8 cellular contexts compared by ENCODE assay signal in genomic region chr15:50880651-50881114, GRCh38. TPM values are rescaled to one million over a fixed set of nuclear protein-coding genes. Genes with fewer than 3 reads are reported as not detected.
DNase-seq lines count a peak whose midpoint lies in the region; ATAC-seq and FAIRE-seq lines count a peak whose summit lies in the region.

No MANE protein-coding gene starts in this region.

- peak; percentile 37 for ATAC-seq in HG03280 (IDR thresholded peaks at IDR 0.05; ENCODE audit: unreplicated experiment)
- ATAC-seq in activated CD8-positive, alpha-beta T cell treated with anti-CD3 and anti-CD28 coated beads, Interleukin-2, amount 10 ng/mL, durations not matched to agents 7 days and 5 days = peak; percentile 21
- ATAC-seq in GM21737 (IDR thresholded peaks at IDR 0.05; ENCODE audit: unreplicated experiment) = no peak

- peak overlapping the region in 1 of 2 donors; percentile 17 for H3K27ac ChIP-seq in small intestine (ENCODE audit: low read depth in 1 of 2, low read length in 1 of 2)

- no peaks in the 10 kb centered on the region for H3K27me3 ChIP-seq in small intestine (ENCODE audit: control insufficient read depth in 2 of 2, insufficient read depth in 2 of 2, low read length in 2 of 2)

- H3K4me3 ChIP-seq in small intestine (ENCODE audit: low read depth in 1 of 2, low read length in 2 of 2) = no peak overlapping the region

- FAIRE-seq in GM18507 (lab: Jason Lieb, UNC) (peak; percentile 82), small intestine (lab: Jason Lieb, UNC) (no peak)

- peak overlapping the region; percentile 79 for H3K27ac Mint-ChIP-seq in activated CD8-positive, alpha-beta T cell treated with anti-CD3 and anti-CD28 coated beads, Interleukin-2, amount 10 ng/mL, durations not matched to agents 7 days and 5 days

- no peaks in the 10 kb centered on the region for H3K27me3 Mint-ChIP-seq in activated CD8-positive, alpha-beta T cell treated with anti-CD3 and anti-CD28 coated beads, Interleukin-2, amount 10 ng/mL, durations not matched to agents 7 days and 5 days (ENCODE audit: low read depth)

- H3K36me3 ChIP-seq in small intestine (ENCODE audit: control insufficient read depth in 2 of 2, insufficient read depth in 2 of 2, low read length in 2 of 2) = no peaks in the 10 kb centered on the region

- H3K4me3 Mint-ChIP-seq in activated CD8-positive, alpha-beta T cell treated with anti-CD3 and anti-CD28 coated beads, Interleukin-2, amount 10 ng/mL, durations not matched to agents 7 days and 5 days = peak overlapping the region; percentile 38

- CTCF ChIA-PET in activated CD8-positive, alpha-beta T cell treated with anti-CD3 and anti-CD28 coated beads, Interleukin-2, amount 10 ng/mL, durations not matched to agents 7 days and 5 days (lab: Charles Lee) = interaction anchor here (0.7 to 2.1 kb wide), 6 partner anchors 10 to 318 kb away, joined by 3 to 7 read pairs (median 4); no protein-coding TSS in a partner anchor

- peaks cover 83% of the 10 kb centered on the region for H3K4me1 Mint-ChIP-seq in activated CD8-positive, alpha-beta T cell treated with anti-CD3 and anti-CD28 coated beads, Interleukin-2, amount 10 ng/mL, durations not matched to agents 7 days and 5 days (ENCODE audit: low read depth)

- H3K4me1 ChIP-seq in small intestine (ENCODE audit: control insufficient read depth in 2 of 2, insufficient read depth in 1 of 2, low read depth in 1 of 2, low read length in 1 of 2) = peaks cover 0 to 7% of the 10 kb centered on the region in 2 donors

- DNase-seq in GM18507 (ENCODE audit: extremely low spot score, insufficient read length, low read depth) (peak; percentile 35), occipital lobe (lab: John Stamatoyannopoulos, UW) (peak; percentile 4), small intestine (no peak), NCI-H128 (lab: John Stamatoyannopoulos, UW; ENCODE audit: unreplicated experiment) (no peak), NCI-H345 (lab: John Stamatoyannopoulos, UW) (no peak)
- no peak for DNase-seq in activated CD8-positive, alpha-beta T cell treated with anti-CD3 and anti-CD28 coated beads, Interleukin-2, amount 10 ng/mL, durations not matched to agents 7 days and 5 days

- H3K9me3 ChIP-seq in small intestine (ENCODE audit: control insufficient read depth, low read depth) = no peaks in the 10 kb centered on the region

- POLR2A ChIA-PET in activated CD8-positive, alpha-beta T cell treated with anti-CD3 and anti-CD28 coated beads, Interleukin-2, amount 10 ng/mL, durations not matched to agents 7 days and 5 days (lab: Charles Lee) = interaction anchor here (0.5 to 3.0 kb wide), 7 partner anchors 17 to 526 kb away, joined by 3 to 18 read pairs (median 6); partner anchors contain the start of genes AP4E1, GABPB1 and TRPM7

- H3K9me3 Mint-ChIP-seq in activated CD8-positive, alpha-beta T cell treated with anti-CD3 and anti-CD28 coated beads, Interleukin-2, amount 10 ng/mL, durations not matched to agents 7 days and 5 days (ENCODE audit: insufficient read depth) = no peaks in the 10 kb centered on the region

- peaks cover 2% of the 10 kb centered on the region for H3K36me3 Mint-ChIP-seq in activated CD8-positive, alpha-beta T cell treated with anti-CD3 and anti-CD28 coated beads, Interleukin-2, amount 10 ng/mL, durations not matched to agents 7 days and 5 days (ENCODE audit: low read depth)

- 77 to 95% (median 85%) methylated on average over 2 of the region's 2 CpGs for WGBS in small intestine, 3 donors

RNA-seq across cellular contexts. Expression of gene AP4E1, which starts 27.8 kb away (rescaled TPM):
- 10 to 100 TPM; 15.9 to 20.0 TPM for total RNA-seq in activated CD8-positive, alpha-beta T cell treated with anti-CD3 and anti-CD28 coated beads, Interleukin-2, amount 10 ng/mL, durations not matched to agents 7 days and 5 days
- total RNA-seq in occipital lobe = 14.0 TPM
- polyA plus RNA-seq in small intestine = 1 to 10 TPM; 3.0 to 3.8 (median 3.5) TPM

Comparison
In these comparisons a context has a peak if more than half of its experiments do, and no peak if none do; other contexts are left out.
1. DNase-seq: peak in GM18507 (single experiment) and occipital lobe (single experiment); none in activated CD8-positive, alpha-beta T cell treated with anti-CD3 and anti-CD28 coated beads, Interleukin-2, amount 10 ng/mL, durations not matched to agents 7 days and 5 days (single experiment), small intestine (single experiment), NCI-H128 (single experiment) and NCI-H345 (single experiment).